In the genomic region with DNA sequence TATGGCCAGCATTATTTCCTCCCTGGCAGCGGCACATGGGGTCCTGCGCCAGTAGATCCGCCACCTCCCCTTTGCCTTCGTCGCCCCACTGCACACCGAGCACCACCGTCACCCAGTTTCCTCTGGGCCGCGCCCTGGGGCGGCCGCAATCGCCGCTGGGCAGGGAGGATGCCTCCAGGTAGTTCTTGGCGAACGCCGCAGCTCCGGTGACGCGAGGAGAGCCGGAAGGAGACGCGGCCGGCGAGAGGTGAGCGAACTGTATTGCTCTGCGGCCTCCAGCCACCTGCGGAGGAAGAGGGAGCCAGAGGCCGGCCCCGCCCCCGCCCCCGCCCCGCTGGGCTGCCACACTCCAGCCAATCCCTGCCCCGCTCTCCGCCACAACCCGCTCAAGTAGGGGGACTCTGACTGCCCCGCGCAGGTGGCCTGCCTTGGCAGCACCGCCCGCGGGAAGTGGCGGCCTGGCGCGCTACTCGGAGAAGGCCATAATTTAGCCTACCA, we compare ENCODE assay signal across 2 cellular contexts.
TF ChIP-seq lines count a peak whose summit lies in the region.

No MANE protein-coding gene starts in this region.

TF ChIP-seq in SK-N-SH, 30 proteins besides CTCF, POLR2A, EP300 and RAD21:
- TF ChIP-seq, protein P1, sequence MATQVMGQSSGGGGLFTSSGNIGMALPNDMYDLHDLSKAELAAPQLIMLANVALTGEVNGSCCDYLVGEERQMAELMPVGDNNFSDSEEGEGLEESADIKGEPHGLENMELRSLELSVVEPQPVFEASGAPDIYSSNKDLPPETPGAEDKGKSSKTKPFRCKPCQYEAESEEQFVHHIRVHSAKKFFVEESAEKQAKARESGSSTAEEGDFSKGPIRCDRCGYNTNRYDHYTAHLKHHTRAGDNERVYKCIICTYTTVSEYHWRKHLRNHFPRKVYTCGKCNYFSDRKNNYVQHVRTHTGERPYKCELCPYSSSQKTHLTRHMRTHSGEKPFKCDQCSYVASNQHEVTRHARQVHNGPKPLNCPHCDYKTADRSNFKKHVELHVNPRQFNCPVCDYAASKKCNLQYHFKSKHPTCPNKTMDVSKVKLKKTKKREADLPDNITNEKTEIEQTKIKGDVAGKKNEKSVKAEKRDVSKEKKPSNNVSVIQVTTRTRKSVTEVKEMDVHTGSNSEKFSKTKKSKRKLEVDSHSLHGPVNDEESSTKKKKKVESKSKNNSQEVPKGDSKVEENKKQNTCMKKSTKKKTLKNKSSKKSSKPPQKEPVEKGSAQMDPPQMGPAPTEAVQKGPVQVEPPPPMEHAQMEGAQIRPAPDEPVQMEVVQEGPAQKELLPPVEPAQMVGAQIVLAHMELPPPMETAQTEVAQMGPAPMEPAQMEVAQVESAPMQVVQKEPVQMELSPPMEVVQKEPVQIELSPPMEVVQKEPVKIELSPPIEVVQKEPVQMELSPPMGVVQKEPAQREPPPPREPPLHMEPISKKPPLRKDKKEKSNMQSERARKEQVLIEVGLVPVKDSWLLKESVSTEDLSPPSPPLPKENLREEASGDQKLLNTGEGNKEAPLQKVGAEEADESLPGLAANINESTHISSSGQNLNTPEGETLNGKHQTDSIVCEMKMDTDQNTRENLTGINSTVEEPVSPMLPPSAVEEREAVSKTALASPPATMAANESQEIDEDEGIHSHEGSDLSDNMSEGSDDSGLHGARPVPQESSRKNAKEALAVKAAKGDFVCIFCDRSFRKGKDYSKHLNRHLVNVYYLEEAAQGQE (IDR thresholded peaks at IDR 0.05; ENCODE audit: low read depth, low read length): no peak
- TF ChIP-seq POLR2AphosphoS5 (IDR thresholded peaks at IDR 0.05; ENCODE audit: low read depth, low read length) (no peak), ELF1 (IDR thresholded peaks at IDR 0.05) (no peak), RCOR1 (IDR thresholded peaks at IDR 0.05; ENCODE audit: low read length) (no peak), FOXM1 (IDR thresholded peaks at IDR 0.05; ENCODE audit: low read depth) (no peak), GABPA (IDR thresholded peaks at IDR 0.05; ENCODE audit: low read depth) (no peak), CHD2 (IDR thresholded peaks at IDR 0.05; ENCODE audit: low read length, partially characterized antibody) (no peak), MXI1 (IDR thresholded peaks at IDR 0.05; ENCODE audit: low read depth, low read length) (no peak), RFX5 (IDR thresholded peaks at IDR 0.05; ENCODE audit: low read length) (no peak), MEF2A (IDR thresholded peaks at IDR 0.05; ENCODE audit: borderline replicate concordance, low read depth) (no peak), NRF1 (IDR thresholded peaks at IDR 0.05; ENCODE audit: low read depth, low read length) (no peak), SIN3A (IDR thresholded peaks at IDR 0.05; ENCODE audit: borderline replicate concordance, low read depth, low read length) (no peak), SMC3 (IDR thresholded peaks at IDR 0.05; ENCODE audit: low read depth, low read length) (no peak)
- TF ChIP-seq, protein P2, sequence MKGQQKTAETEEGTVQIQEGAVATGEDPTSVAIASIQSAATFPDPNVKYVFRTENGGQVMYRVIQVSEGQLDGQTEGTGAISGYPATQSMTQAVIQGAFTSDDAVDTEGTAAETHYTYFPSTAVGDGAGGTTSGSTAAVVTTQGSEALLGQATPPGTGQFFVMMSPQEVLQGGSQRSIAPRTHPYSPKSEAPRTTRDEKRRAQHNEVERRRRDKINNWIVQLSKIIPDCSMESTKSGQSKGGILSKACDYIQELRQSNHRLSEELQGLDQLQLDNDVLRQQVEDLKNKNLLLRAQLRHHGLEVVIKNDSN (IDR thresholded peaks at IDR 0.05; ENCODE audit: borderline replicate concordance, low read depth): no peak
- TF ChIP-seq, protein P3, sequence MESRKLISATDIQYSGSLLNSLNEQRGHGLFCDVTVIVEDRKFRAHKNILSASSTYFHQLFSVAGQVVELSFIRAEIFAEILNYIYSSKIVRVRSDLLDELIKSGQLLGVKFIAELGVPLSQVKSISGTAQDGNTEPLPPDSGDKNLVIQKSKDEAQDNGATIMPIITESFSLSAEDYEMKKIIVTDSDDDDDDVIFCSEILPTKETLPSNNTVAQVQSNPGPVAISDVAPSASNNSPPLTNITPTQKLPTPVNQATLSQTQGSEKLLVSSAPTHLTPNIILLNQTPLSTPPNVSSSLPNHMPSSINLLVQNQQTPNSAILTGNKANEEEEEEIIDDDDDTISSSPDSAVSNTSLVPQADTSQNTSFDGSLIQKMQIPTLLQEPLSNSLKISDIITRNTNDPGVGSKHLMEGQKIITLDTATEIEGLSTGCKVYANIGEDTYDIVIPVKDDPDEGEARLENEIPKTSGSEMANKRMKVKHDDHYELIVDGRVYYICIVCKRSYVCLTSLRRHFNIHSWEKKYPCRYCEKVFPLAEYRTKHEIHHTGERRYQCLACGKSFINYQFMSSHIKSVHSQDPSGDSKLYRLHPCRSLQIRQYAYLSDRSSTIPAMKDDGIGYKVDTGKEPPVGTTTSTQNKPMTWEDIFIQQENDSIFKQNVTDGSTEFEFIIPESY (IDR thresholded peaks at IDR 0.05; ENCODE audit: borderline replicate concordance, low read depth): no peak
- TF ChIP-seq, protein P4, sequence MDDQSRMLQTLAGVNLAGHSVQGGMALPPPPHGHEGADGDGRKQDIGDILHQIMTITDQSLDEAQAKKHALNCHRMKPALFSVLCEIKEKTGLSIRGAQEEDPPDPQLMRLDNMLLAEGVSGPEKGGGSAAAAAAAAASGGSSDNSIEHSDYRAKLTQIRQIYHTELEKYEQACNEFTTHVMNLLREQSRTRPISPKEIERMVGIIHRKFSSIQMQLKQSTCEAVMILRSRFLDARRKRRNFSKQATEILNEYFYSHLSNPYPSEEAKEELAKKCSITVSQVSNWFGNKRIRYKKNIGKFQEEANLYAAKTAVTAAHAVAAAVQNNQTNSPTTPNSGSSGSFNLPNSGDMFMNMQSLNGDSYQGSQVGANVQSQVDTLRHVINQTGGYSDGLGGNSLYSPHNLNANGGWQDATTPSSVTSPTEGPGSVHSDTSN (IDR thresholded peaks at IDR 0.05): no peak

TF ChIP-seq in SK-N-SH treated with all-trans-retinoic acid at 6 μM for 48 hours, 23 proteins besides CTCF, POLR2A, EP300 and RAD21 (continued from another document):
- TF ChIP-seq, protein P5, sequence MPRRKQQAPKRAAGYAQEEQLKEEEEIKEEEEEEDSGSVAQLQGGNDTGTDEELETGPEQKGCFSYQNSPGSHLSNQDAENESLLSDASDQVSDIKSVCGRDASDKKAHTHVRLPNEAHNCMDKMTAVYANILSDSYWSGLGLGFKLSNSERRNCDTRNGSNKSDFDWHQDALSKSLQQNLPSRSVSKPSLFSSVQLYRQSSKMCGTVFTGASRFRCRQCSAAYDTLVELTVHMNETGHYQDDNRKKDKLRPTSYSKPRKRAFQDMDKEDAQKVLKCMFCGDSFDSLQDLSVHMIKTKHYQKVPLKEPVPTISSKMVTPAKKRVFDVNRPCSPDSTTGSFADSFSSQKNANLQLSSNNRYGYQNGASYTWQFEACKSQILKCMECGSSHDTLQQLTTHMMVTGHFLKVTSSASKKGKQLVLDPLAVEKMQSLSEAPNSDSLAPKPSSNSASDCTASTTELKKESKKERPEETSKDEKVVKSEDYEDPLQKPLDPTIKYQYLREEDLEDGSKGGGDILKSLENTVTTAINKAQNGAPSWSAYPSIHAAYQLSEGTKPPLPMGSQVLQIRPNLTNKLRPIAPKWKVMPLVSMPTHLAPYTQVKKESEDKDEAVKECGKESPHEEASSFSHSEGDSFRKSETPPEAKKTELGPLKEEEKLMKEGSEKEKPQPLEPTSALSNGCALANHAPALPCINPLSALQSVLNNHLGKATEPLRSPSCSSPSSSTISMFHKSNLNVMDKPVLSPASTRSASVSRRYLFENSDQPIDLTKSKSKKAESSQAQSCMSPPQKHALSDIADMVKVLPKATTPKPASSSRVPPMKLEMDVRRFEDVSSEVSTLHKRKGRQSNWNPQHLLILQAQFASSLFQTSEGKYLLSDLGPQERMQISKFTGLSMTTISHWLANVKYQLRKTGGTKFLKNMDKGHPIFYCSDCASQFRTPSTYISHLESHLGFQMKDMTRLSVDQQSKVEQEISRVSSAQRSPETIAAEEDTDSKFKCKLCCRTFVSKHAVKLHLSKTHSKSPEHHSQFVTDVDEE (CRISPR knock-in tag; IDR thresholded peaks at IDR 0.05): no peak
- TF ChIP-seq, protein P6, sequence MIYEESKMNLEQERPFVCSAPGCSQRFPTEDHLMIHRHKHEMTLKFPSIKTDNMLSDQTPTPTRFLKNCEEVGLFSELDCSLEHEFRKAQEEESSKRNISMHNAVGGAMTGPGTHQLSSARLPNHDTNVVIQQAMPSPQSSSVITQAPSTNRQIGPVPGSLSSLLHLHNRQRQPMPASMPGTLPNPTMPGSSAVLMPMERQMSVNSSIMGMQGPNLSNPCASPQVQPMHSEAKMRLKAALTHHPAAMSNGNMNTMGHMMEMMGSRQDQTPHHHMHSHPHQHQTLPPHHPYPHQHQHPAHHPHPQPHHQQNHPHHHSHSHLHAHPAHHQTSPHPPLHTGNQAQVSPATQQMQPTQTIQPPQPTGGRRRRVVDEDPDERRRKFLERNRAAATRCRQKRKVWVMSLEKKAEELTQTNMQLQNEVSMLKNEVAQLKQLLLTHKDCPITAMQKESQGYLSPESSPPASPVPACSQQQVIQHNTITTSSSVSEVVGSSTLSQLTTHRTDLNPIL (CRISPR knock-in tag; IDR thresholded peaks at IDR 0.05; ENCODE audit: low read depth): no peak
- TF ChIP-seq ZFP30 (CRISPR knock-in tag; IDR thresholded peaks at IDR 0.05) (no peak), ZNF70 (CRISPR knock-in tag; IDR thresholded peaks at IDR 0.05) (no peak)
